ENCODE assay signal across 36 cellular contexts in the genomic region with DNA sequence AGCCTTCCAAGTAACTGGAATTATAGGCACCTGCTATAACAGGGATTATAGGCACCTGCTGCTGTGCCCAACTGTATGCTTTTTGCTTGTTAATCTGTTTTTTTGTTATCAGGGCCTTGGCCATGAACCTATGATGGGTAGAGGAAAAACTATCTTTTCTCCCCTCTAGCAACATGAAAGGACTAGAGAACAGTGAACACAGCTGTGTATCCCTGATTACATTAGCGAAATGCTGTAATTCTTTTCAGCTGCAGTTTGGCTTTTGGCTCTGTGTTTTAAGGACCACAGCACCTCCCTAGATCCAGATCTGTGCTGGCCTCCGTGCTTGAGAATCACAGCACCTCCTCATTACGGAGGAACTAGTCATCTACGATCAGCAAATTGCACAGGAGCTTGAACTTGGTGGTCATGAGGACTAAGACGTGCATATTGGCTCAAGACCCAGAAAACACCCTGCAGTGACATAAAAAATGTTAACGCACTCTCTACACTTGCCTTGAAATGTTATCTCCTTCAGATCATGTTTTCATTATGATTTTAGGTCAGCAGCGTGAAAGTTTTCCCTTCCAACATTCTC. TPM values are rescaled to one million over a fixed set of nuclear protein-coding genes. Genes with fewer than 3 reads are reported as not detected.
"Had no signal": no experiment of that assay in that cellular context is flagged by ENCODE, and none has a peak within 500 bp of the region (broad histone marks: within the 10 kb centered on the region; RNA-seq: fewer than 3 reads in every experiment).

No MANE protein-coding gene starts in this region.

- H3K9me3 ChIP-seq: colonic mucosa, esophagus muscularis mucosa, left lung, mucosa of descending colon, prostate gland, testis, tibial artery had no signal

- ATAC-seq: heart right ventricle; left cardiac atrium; left lung; mucosa of descending colon; natural killer cell treated with Interleukin-12 subunit alpha and Interleukin-12 subunit beta and Interleukin-15 and Interleukin-18, amount 100 ng/mL, for 72 hours; stimulated activated memory B cell treated with anti-CD40 and anti-IgM and Interleukin-4, amounts not matched to agents 10 μg/mL and 1 μg/mL and 100 μg/mL, for 72 hours; stimulated activated naive CD8-positive, alpha-beta T cell treated with anti-CD3 and anti-CD28 coated beads, Interleukin-15, Interleukin-2, amounts not matched to agents 100 U/mL and 50 U/mL, for 24 hours had no signal

- H3K4me2 ChIP-seq: neural progenitor cell had no signal

- H3K4me1 Mint-ChIP-seq: mesothelial cell of epicardium; naive B cell; neural progenitor cell; stimulated activated memory B cell treated with anti-CD40 and anti-IgM and Interleukin-4, amounts not matched to agents 10 μg/mL and 1 μg/mL and 100 μg/mL, for 72 hours had no signal

- H3K27ac Mint-ChIP-seq: dendritic cell treated with granulocyte-macrophage colony-stimulating factor and Interleukin-4, amounts not matched to agents 40 ng/mL and 50 ng/mL, for 4 days; endodermal cell; mesothelial cell of epicardium; natural killer cell treated with Interleukin-12 subunit alpha and Interleukin-12 subunit beta and Interleukin-15 and Interleukin-18, amount 100 ng/mL, for 72 hours; neural progenitor cell; stimulated activated memory B cell treated with anti-CD40 and anti-IgM and Interleukin-4, amounts not matched to agents 10 μg/mL and 1 μg/mL and 100 μg/mL, for 72 hours; type B pancreatic cell had no signal

- H3K9me3 Mint-ChIP-seq: dendritic cell treated with granulocyte-macrophage colony-stimulating factor and Interleukin-4, amounts not matched to agents 40 ng/mL and 50 ng/mL, for 4 days; natural killer cell treated with Interleukin-12 subunit alpha and Interleukin-12 subunit beta and Interleukin-15 and Interleukin-18, amount 100 ng/mL, for 72 hours; neural progenitor cell; stimulated activated memory B cell treated with anti-CD40 and anti-IgM and Interleukin-4, amounts not matched to agents 10 μg/mL and 1 μg/mL and 100 μg/mL, for 72 hours had no signal

- H3K4me3 Mint-ChIP-seq: dendritic cell treated with granulocyte-macrophage colony-stimulating factor and Interleukin-4, amounts not matched to agents 40 ng/mL and 50 ng/mL, for 4 days; endodermal cell; mesothelial cell of epicardium; naive B cell; natural killer cell treated with Interleukin-12 subunit alpha and Interleukin-12 subunit beta and Interleukin-15 and Interleukin-18, amount 100 ng/mL, for 72 hours; neural progenitor cell; stimulated activated memory B cell treated with anti-CD40 and anti-IgM and Interleukin-4, amounts not matched to agents 10 μg/mL and 1 μg/mL and 100 μg/mL, for 72 hours; type B pancreatic cell had no signal

- H3K9ac ChIP-seq: neural progenitor cell had no signal

- DNase-seq: colonic mucosa; effector CD8-positive, alpha-beta T cell; foreskin melanocyte; glutamatergic neuron; heart right ventricle; hippocampal formation; left cardiac atrium; left lung; mesenchymal stem cell; mucosa of descending colon; naive B cell; spleen; stimulated activated CD4-positive, alpha-beta T cell treated with anti-CD3 and anti-CD28 coated beads, Interleukin-4, amount 100 ng/mL, for 4 hours; stimulated activated naive CD8-positive, alpha-beta T cell treated with anti-CD3 and anti-CD28 coated beads, Interleukin-15, Interleukin-2, amounts not matched to agents 100 U/mL and 50 U/mL, for 24 hours; substantia nigra; testis; tibial artery had no signal

- H3K27me3 Mint-ChIP-seq: dendritic cell treated with granulocyte-macrophage colony-stimulating factor and Interleukin-4, amounts not matched to agents 40 ng/mL and 50 ng/mL, for 4 days; naive B cell; natural killer cell treated with Interleukin-12 subunit alpha and Interleukin-12 subunit beta and Interleukin-15 and Interleukin-18, amount 100 ng/mL, for 72 hours; stimulated activated memory B cell treated with anti-CD40 and anti-IgM and Interleukin-4, amounts not matched to agents 10 μg/mL and 1 μg/mL and 100 μg/mL, for 72 hours; type B pancreatic cell had no signal

- H3K27me3 ChIP-seq: colonic mucosa, esophagus muscularis mucosa, heart right ventricle, left lung, neural progenitor cell, right atrium auricular region, spleen, testis, tibial artery had no signal

- H2AFZ ChIP-seq: neural progenitor cell had no signal

- H3K4me1 ChIP-seq: colonic mucosa, esophagus muscularis mucosa, left lung, neural progenitor cell, prostate gland, spleen, testis, tibial artery had no signal

- H3K27ac ChIP-seq: colonic mucosa, esophagus muscularis mucosa, heart right ventricle, left lung, neural progenitor cell, prostate gland, right atrium auricular region, skin epidermis, spleen, testis, tibial artery had no signal

- H3K36me3 ChIP-seq: colonic mucosa, neural progenitor cell, prostate gland, right atrium auricular region, tibial artery had no signal

- H3K4me3 ChIP-seq: colonic mucosa, esophagus muscularis mucosa, heart right ventricle, left lung, mucosa of descending colon, neural progenitor cell, prostate gland, right atrium auricular region, skin epidermis, spleen, testis, tibial artery had no signal

RNA-seq across cellular contexts. Expression of a gene that starts 57.7 kb away (rescaled TPM):
- total RNA-seq: colonic mucosa; endodermal cell; endothelial cell of umbilical vein; epithelial cell of proximal tubule; esophagus muscularis mucosa; fibroblast of lung; heart right ventricle; kidney epithelial cell; left cardiac atrium; lower leg skin; lung microvascular endothelial cell; mesothelial cell of epicardium; mucosa of descending colon; natural killer cell treated with Interleukin-12 subunit alpha and Interleukin-12 subunit beta and Interleukin-15 and Interleukin-18, amount 100 ng/mL, for 72 hours; osteoblast; prostate gland; right atrium auricular region; spleen; testis; urinary bladder had no signal
- polyA plus RNA-seq: endothelial cell of umbilical vein, fibroblast of lung, heart right ventricle, spleen, urinary bladder had no signal
